Comparison of ENCODE assay signal across 15 cellular contexts in the genomic region with DNA sequence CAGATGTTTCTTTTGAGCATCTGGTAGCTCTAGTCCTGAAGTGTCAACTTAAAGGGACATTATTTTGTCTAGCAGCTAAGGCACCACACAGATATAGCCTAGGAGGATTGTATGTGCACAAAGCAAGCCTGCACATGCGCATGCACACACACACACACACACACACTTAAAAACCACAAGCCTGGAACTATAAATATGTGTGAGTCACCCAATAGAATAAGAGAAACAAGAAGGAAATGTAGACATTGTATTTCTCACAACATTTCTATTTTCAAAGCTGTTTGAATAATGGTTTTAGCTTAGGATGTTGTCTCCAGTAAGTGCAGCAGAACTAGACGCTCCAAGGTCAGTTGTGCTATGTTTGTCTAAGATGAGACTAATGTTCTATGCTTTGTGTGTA.
DNase-seq lines count a peak whose midpoint lies in the region; ATAC-seq and TF ChIP-seq lines count a peak whose summit lies in the region.
"Had no signal": no experiment of that assay in that cellular context is flagged by ENCODE, and none has a peak within 500 bp of the region (broad histone marks: within the 10 kb centered on the region; RNA-seq: fewer than 3 reads in every experiment).

No MANE protein-coding gene starts in this region.

- no peaks in the 10 kb centered on the region for H3K27me3 ChIP-seq in mammary epithelial cell (ENCODE audit: insufficient read depth, low read length)
- H3K27me3 ChIP-seq: hepatocyte had no signal

- no peak overlapping the region for H3K4me3 Mint-ChIP-seq in nephron progenitor cell
- H3K4me3 Mint-ChIP-seq in glutamatergic neuron (ENCODE audit: unreplicated experiment): no peak overlapping the region
- H3K4me3 Mint-ChIP-seq: activated CD4-positive, alpha-beta memory T cell treated with anti-CD3 and anti-CD28 coated beads for 36 hours; activated naive CD4-positive, alpha-beta T cell treated with anti-CD3 and anti-CD28 coated beads, Interleukin-2, amount 10 ng/mL, durations not matched to agents 7 days and 5 days; T-helper 1 cell treated with Interleukin-12 subunit alpha and Interleukin-12 subunit beta and Interleukin-4 antibody, amounts not matched to agents 30 μg/mL and 1 μg/mL, for 36 hours had no signal

- H3K27ac ChIP-seq in mammary epithelial cell (ENCODE audit: insufficient read depth, low read depth, low read length): no peak overlapping the region
- H3K27ac ChIP-seq: hepatocyte had no signal

- DNase-seq in GM03348 (ENCODE audit: low spot score): peak; percentile 43
- peak; percentile 37 for DNase-seq in NCI-H345 treated with DMSO at 0.1 percent for 48 hours (lab: John Stamatoyannopoulos, UW; ENCODE audit: unreplicated experiment)
- DNase-seq in mammary epithelial cell: peak; percentile 71
- peak; percentile 74 for DNase-seq in non-pigmented ciliary epithelial cell (ENCODE audit: low read depth)
- no peak for DNase-seq in nephron progenitor cell
- no peak for DNase-seq in NCI-H2107 treated with DMSO at 0.1 percent for 48 hours (lab: John Stamatoyannopoulos, UW; ENCODE audit: unreplicated experiment)
- no peak for DNase-seq in glutamatergic neuron
- DNase-seq: activated CD4-positive, alpha-beta memory T cell treated with anti-CD3 and anti-CD28 coated beads for 36 hours; activated naive CD4-positive, alpha-beta T cell treated with anti-CD3 and anti-CD28 coated beads, Interleukin-2, amount 10 ng/mL, durations not matched to agents 7 days and 5 days; mesendoderm; NCI-H82; posterior cingulate gyrus had no signal

- peaks cover 19% of the 10 kb centered on the region for H3K4me1 ChIP-seq in mammary epithelial cell (ENCODE audit: insufficient read depth, low read length)

- H4K20me1 ChIP-seq in mammary epithelial cell (ENCODE audit: insufficient read depth, low read length): no peaks in the 10 kb centered on the region

- no peaks in the 10 kb centered on the region for H3K27me3 Mint-ChIP-seq in nephron progenitor cell (ENCODE audit: low read depth, poor library complexity)
- H3K27me3 Mint-ChIP-seq in glutamatergic neuron (ENCODE audit: unreplicated experiment): no peaks in the 10 kb centered on the region
- H3K27me3 Mint-ChIP-seq: activated CD4-positive, alpha-beta memory T cell treated with anti-CD3 and anti-CD28 coated beads for 36 hours; activated naive CD4-positive, alpha-beta T cell treated with anti-CD3 and anti-CD28 coated beads, Interleukin-2, amount 10 ng/mL, durations not matched to agents 7 days and 5 days had no signal

- peak overlapping the region; percentile 40 for H2AFZ ChIP-seq in mammary epithelial cell (ENCODE audit: low read depth, low read length)
- H2AFZ ChIP-seq: hepatocyte had no signal

- H3K9me3 Mint-ChIP-seq in nephron progenitor cell: no peaks in the 10 kb centered on the region
- no peaks in the 10 kb centered on the region for H3K9me3 Mint-ChIP-seq in glutamatergic neuron (ENCODE audit: unreplicated experiment)
- H3K9me3 Mint-ChIP-seq: activated naive CD4-positive, alpha-beta T cell treated with anti-CD3 and anti-CD28 coated beads, Interleukin-2, amount 10 ng/mL, durations not matched to agents 7 days and 5 days; T-helper 1 cell treated with Interleukin-12 subunit alpha and Interleukin-12 subunit beta and Interleukin-4 antibody, amounts not matched to agents 30 μg/mL and 1 μg/mL, for 36 hours had no signal

- in situ Hi-C loops in mammary epithelial cell (cut with MboI; ENCODE audit: low sequenced_read_pairs in 2 of 2): no loop called here

- peak overlapping the region; percentile 62 for H3K4me2 ChIP-seq in mammary epithelial cell (ENCODE audit: insufficient read depth, low read depth, low read length)
- H3K4me2 ChIP-seq: hepatocyte had no signal

- intact Hi-C loops in mammary epithelial cell (cut with micrococcal nuclease): no loop called here

- dilution Hi-C loops in mammary epithelial cell (cut with HindIII; ENCODE audit: low sequenced_read_pairs): no loop called here

- H3K9me3 ChIP-seq in mammary epithelial cell (replicated peaks; ENCODE audit: insufficient read depth, low read length): no peaks in the 10 kb centered on the region

- H3K4me3 ChIP-seq in mammary epithelial cell (replicated peaks in 1 of 3; ENCODE audit: insufficient read depth in 1 of 3, low read depth in 2 of 3, low read length in 3 of 3): no peak overlapping the region
- H3K4me3 ChIP-seq: hepatocyte had no signal

- no peaks in the 10 kb centered on the region for H3K36me3 ChIP-seq in mammary epithelial cell (ENCODE audit: insufficient read depth, low read length)

- no peaks in the 10 kb centered on the region for H3K79me2 ChIP-seq in mammary epithelial cell (ENCODE audit: insufficient read depth, low read length)
- H3K79me2 ChIP-seq: hepatocyte had no signal

- CTCF ChIA-PET in mammary epithelial cell (lab: Charles Lee; ENCODE audit: low non-redundant PET): no interaction called here

- H3K36me3 Mint-ChIP-seq in nephron progenitor cell (ENCODE audit: low read depth) (no peaks in the 10 kb centered on the region), glutamatergic neuron (ENCODE audit: unreplicated experiment) (no peaks in the 10 kb centered on the region)
- H3K36me3 Mint-ChIP-seq: activated CD4-positive, alpha-beta memory T cell treated with anti-CD3 and anti-CD28 coated beads for 36 hours; activated naive CD4-positive, alpha-beta T cell treated with anti-CD3 and anti-CD28 coated beads, Interleukin-2, amount 10 ng/mL, durations not matched to agents 7 days and 5 days had no signal

- H3K4me1 Mint-ChIP-seq in nephron progenitor cell (no peaks in the 10 kb centered on the region), glutamatergic neuron (ENCODE audit: low read depth, unreplicated experiment) (peaks cover 4% of the 10 kb centered on the region)
- H3K4me1 Mint-ChIP-seq: activated naive CD4-positive, alpha-beta T cell treated with anti-CD3 and anti-CD28 coated beads, Interleukin-2, amount 10 ng/mL, durations not matched to agents 7 days and 5 days had no signal

- 47% methylated on average over 2 of the region's 2 CpGs for WGBS in mammary epithelial cell (ENCODE audit: low coverage, missing lambda C conversion rate)

- no peak for ATAC-seq in HG03025 (IDR thresholded peaks at IDR 0.05; ENCODE audit: low FRiP score, unreplicated experiment)

- no TSS peak for BruUV-seq in mammary epithelial cell (replicated peaks; lab: Mats Ljungman, UMichigan)

- H3K27ac Mint-ChIP-seq in nephron progenitor cell (no peak overlapping the region), glutamatergic neuron (ENCODE audit: unreplicated experiment) (no peak overlapping the region)
- H3K27ac Mint-ChIP-seq: activated CD4-positive, alpha-beta memory T cell treated with anti-CD3 and anti-CD28 coated beads for 36 hours; activated naive CD4-positive, alpha-beta T cell treated with anti-CD3 and anti-CD28 coated beads, Interleukin-2, amount 10 ng/mL, durations not matched to agents 7 days and 5 days; T-helper 1 cell treated with Interleukin-12 subunit alpha and Interleukin-12 subunit beta and Interleukin-4 antibody, amounts not matched to agents 30 μg/mL and 1 μg/mL, for 36 hours had no signal

- no peak for TF ChIP-seq CTCF in mammary epithelial cell (conservative IDR thresholded peaks at IDR 0.05 in 1 of 2, IDR thresholded peaks at IDR 0.05 in 1 of 2; ENCODE audit: extremely low read depth in 1 of 2, insufficient read depth in 1 of 2, low read depth in 1 of 2, low read length in 2 of 2)
- TF ChIP-seq CTCF in nephron progenitor cell (IDR thresholded peaks at IDR 0.05): no peak
- no peak for TF ChIP-seq CTCF in glutamatergic neuron (IDR thresholded peaks at IDR 0.05; ENCODE audit: partially characterized antibody, unreplicated experiment)

- H3K9ac ChIP-seq in mammary epithelial cell (ENCODE audit: insufficient read depth, low read length): no peak overlapping the region

Comparison
In these comparisons a context has a peak if more than half of its experiments do, and no peak if none do; other contexts are left out.
1. DNase-seq: peak in GM03348 (single experiment), NCI-H345 treated with DMSO at 0.1 percent for 48 hours (single experiment), mammary epithelial cell (single experiment) and non-pigmented ciliary epithelial cell (single experiment); none in nephron progenitor cell (single experiment), NCI-H2107 treated with DMSO at 0.1 percent for 48 hours (single experiment) and glutamatergic neuron (single experiment).